ENCODE assay signal across 24 cellular contexts in the genomic region with DNA sequence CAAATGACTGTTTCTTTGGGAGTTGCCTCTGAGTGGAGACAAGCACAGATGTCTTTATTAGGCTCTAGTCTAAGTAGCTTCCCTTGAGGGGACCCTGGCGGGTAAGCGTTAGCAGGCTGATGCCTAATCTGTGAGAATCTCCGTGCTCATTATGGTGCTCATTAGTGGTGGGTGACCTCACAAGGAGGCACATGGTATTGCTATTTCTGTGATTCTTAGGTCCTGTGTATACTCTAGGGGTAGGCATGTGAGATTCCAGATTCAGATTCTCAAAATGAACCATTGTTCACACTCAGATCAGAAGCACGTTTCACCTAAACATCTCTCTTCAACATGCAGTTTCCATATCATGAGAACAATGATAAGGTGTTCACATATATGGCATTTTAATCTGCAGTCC.
"Had no signal": no experiment of that assay in that cellular context is flagged by ENCODE, and none has a peak within 500 bp of the region (broad histone marks: within the 10 kb centered on the region; RNA-seq: fewer than 3 reads in every experiment).

No MANE protein-coding gene starts in this region.

- H3K27me3 Mint-ChIP-seq: activated CD4-positive, alpha-beta memory T cell treated with anti-CD3 and anti-CD28 coated beads, Interleukin-2, amount 10 ng/mL, durations not matched to agents 7 days and 5 days; activated CD4-positive, alpha-beta T cell treated with anti-CD3 and anti-CD28 coated beads for 36 hours; activated T-helper 17 cell treated with anti-CD3 and anti-CD28 coated beads, Interleukin-2, amount 50 U/mL, for 72 hours; brain; central memory CD8-positive, alpha-beta T cell; T-cell had no signal

- H3K4me1 Mint-ChIP-seq: activated CD4-positive, alpha-beta memory T cell treated with anti-CD3 and anti-CD28 coated beads, Interleukin-2, amount 10 ng/mL, durations not matched to agents 7 days and 5 days; activated CD4-positive, alpha-beta T cell treated with anti-CD3 and anti-CD28 coated beads for 36 hours; activated T-helper 17 cell treated with anti-CD3 and anti-CD28 coated beads, Interleukin-2, amount 50 U/mL, for 72 hours; brain; central memory CD8-positive, alpha-beta T cell; T-cell had no signal

- H3K27ac Mint-ChIP-seq: activated CD4-positive, alpha-beta memory T cell treated with anti-CD3 and anti-CD28 coated beads, Interleukin-2, amount 10 ng/mL, durations not matched to agents 7 days and 5 days; activated CD4-positive, alpha-beta T cell treated with anti-CD3 and anti-CD28 coated beads for 36 hours; activated naive CD4-positive, alpha-beta T cell treated with anti-CD3 and anti-CD28 coated beads for 36 hours; activated naive CD8-positive, alpha-beta T cell; activated T-helper 17 cell treated with anti-CD3 and anti-CD28 coated beads, Interleukin-2, amount 50 U/mL, for 72 hours; brain; T-cell had no signal

- ATAC-seq: activated CD4-positive, alpha-beta T cell treated with anti-CD3 and anti-CD28 coated beads for 36 hours; activated T-helper 17 cell treated with anti-CD3 and anti-CD28 coated beads, Interleukin-2, amount 50 U/mL, for 72 hours; Right ventricle myocardium inferior; T-cell had no signal

- FAIRE-seq: astrocyte, TTC549 had no signal

- H3K36me3 Mint-ChIP-seq: activated naive CD8-positive, alpha-beta T cell; brain; T-cell had no signal

- H3K4me3 Mint-ChIP-seq: activated CD4-positive, alpha-beta memory T cell treated with anti-CD3 and anti-CD28 coated beads, Interleukin-2, amount 10 ng/mL, durations not matched to agents 7 days and 5 days; activated CD4-positive, alpha-beta T cell treated with anti-CD3 and anti-CD28 coated beads for 36 hours; activated naive CD4-positive, alpha-beta T cell treated with anti-CD3 and anti-CD28 coated beads for 36 hours; activated naive CD8-positive, alpha-beta T cell; activated T-helper 17 cell treated with anti-CD3 and anti-CD28 coated beads, Interleukin-2, amount 50 U/mL, for 72 hours; brain; central memory CD8-positive, alpha-beta T cell; T-cell had no signal

- H3K4me3 ChIP-seq: SK-N-MC had no signal

- DNase-seq: activated CD4-positive, alpha-beta memory T cell treated with anti-CD3 and anti-CD28 coated beads, Interleukin-2, amount 10 ng/mL, durations not matched to agents 7 days and 5 days; activated CD4-positive, alpha-beta T cell treated with anti-CD3 and anti-CD28 coated beads for 36 hours; activated CD4-positive, alpha-beta T cell treated with anti-CD3 and anti-CD28 coated beads, Interleukin-2, amount 50 U/mL, for 1 hour; activated gamma-delta T cell; activated naive CD4-positive, alpha-beta T cell treated with anti-CD3 and anti-CD28 coated beads for 36 hours; activated T-cell treated with anti-CD3 and anti-CD28 coated beads for 4 hours; activated T-cell treated with anti-CD3 and anti-CD28 coated beads, Interleukin-2, amount 50 U/mL, for 48 hours; amygdala; KG1; NCI-H1092; NCI-H2029; NCI-H510A treated with DMSO at 0.1 percent for 48 hours; NCI-H748 treated with DMSO at 0.1 percent for 48 hours; T-cell; T-helper 2 cell; T1000 had no signal

- H3K27ac ChIP-seq: SK-N-MC had no signal
